ENCODE assay signal across 26 cellular contexts in the genomic region with DNA sequence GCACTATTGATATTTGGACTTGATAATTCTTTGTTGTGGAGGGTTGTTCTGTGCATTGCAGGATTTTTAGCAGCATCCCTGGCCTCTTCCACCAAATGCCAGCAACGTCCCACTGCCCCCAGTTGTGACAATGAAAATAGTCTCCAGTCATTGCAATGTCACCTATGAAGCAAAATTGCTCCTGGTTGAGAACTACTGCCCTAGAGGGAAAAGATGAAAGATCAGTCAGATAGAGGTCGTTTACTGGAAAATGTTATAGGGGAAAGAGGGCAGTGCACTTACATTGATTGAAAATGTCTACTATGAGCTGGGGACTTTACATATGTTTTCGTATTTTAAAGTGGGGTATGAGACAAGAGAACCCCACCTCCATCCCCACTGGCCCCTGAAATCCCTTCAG.
"Had no signal": no experiment of that assay in that cellular context is flagged by ENCODE, and none has a peak within 500 bp of the region (broad histone marks: within the 10 kb centered on the region; RNA-seq: fewer than 3 reads in every experiment).

No MANE protein-coding gene starts in this region.

- H3K36me3 ChIP-seq: colonic mucosa, esophagus muscularis mucosa, esophagus squamous epithelium, gastrocnemius medialis, gastroesophageal sphincter, heart left ventricle, heart right ventricle had no signal

- H3K9me3 ChIP-seq: colonic mucosa, esophagus muscularis mucosa, esophagus squamous epithelium, gastrocnemius medialis, gastroesophageal sphincter, heart left ventricle, heart right ventricle had no signal

- H3K4me1 ChIP-seq: colonic mucosa, esophagus muscularis mucosa, esophagus squamous epithelium, foreskin keratinocyte, gastrocnemius medialis, gastroesophageal sphincter, heart left ventricle, heart right ventricle had no signal

- H3K27me3 ChIP-seq: colonic mucosa had no signal

- ATAC-seq: effector memory CD8-positive, alpha-beta T cell; esophagus mucosa; gastrocnemius medialis; gastroesophageal sphincter; heart left ventricle; heart right ventricle had no signal

- H3K4me3 ChIP-seq: colonic mucosa, coronary artery, dorsolateral prefrontal cortex, esophagus muscularis mucosa, esophagus squamous epithelium, gastrocnemius medialis, gastroesophageal sphincter, heart left ventricle, heart right ventricle had no signal

- H3K27ac ChIP-seq: colonic mucosa, coronary artery, epithelial cell of prostate, esophagus muscularis mucosa, esophagus squamous epithelium, foreskin keratinocyte, gastrocnemius medialis, gastroesophageal sphincter, heart left ventricle, heart right ventricle had no signal

- FAIRE-seq: colon, endometrium, endothelial cell of umbilical vein, frontal cortex had no signal

- DNase-seq: colonic mucosa; cortex of kidney; dermis blood vessel endothelial cell; dorsolateral prefrontal cortex; effector CD4-positive, alpha-beta T cell; effector CD8-positive, alpha-beta T cell; effector memory CD4-positive, alpha-beta T cell; effector memory CD8-positive, alpha-beta T cell; erythroblast; esophagus squamous epithelium; foreskin fibroblast; foreskin melanocyte; gastrocnemius medialis; head of caudate nucleus; heart left ventricle; heart right ventricle had no signal
